ENCODE assay signal across 12 cellular contexts in genomic region chr1:160692390-160692789, GRCh38. TPM values are rescaled to one million over a fixed set of nuclear protein-coding genes. Genes with fewer than 3 reads are reported as not detected.
DNase-seq lines count a peak whose midpoint lies in the region; ATAC-seq and TF ChIP-seq lines count a peak whose summit lies in the region.
"Not testable (repeated sequence)": the region's sequence is repeated elsewhere in the genome, so short reads cannot be mapped to it uniquely, and the experiment has no call there.
"Had no signal": no experiment of that assay in that cellular context is flagged by ENCODE, and none has a peak within 500 bp of the region (broad histone marks: within the 10 kb centered on the region; RNA-seq: fewer than 3 reads in every experiment).

No MANE protein-coding gene starts in this region.

- H3K27ac Mint-ChIP-seq in T-cell: peak overlapping the region; percentile 87 to 89
- H3K27ac Mint-ChIP-seq in activated T-helper 2 cell treated with anti-CD3 and anti-CD28 coated beads, Interferon-gamma antibody, Interleukin-2, Interleukin-4, amounts not matched to agents 10 μg/mL and 5 μg/mL and 100 μg/mL, durations not matched to agents 14 hours and 24 hours and 36 hours: peak overlapping the region; percentile 4
- H3K27ac Mint-ChIP-seq in naive B cell: peak overlapping the region in 5 of 6 donors; percentile 6 to 88 (median 67)

- H3K27me3 Mint-ChIP-seq in T-cell; activated T-helper 2 cell treated with anti-CD3 and anti-CD28 coated beads, Interferon-gamma antibody, Interleukin-2, Interleukin-4, amounts not matched to agents 10 μg/mL and 5 μg/mL and 100 μg/mL, durations not matched to agents 14 hours and 24 hours and 36 hours (ENCODE audit: low read depth); naive B cell: not testable (repeated sequence)

- DNase-seq in A673 (ENCODE audit: low spot score) (peak; percentile 37), DMS53 treated with DMSO at 0.1 percent for 48 hours (lab: John Stamatoyannopoulos, UW; ENCODE audit: unreplicated experiment) (peak; percentile 29), HT-29 (ENCODE audit: low spot score) (peak; percentile 3), NCI-H82 (lab: John Stamatoyannopoulos, UW) (peak; percentile 63)
- DNase-seq in T-cell; activated T-helper 2 cell treated with anti-CD3 and anti-CD28 coated beads, Interferon-gamma antibody, Interleukin-2, Interleukin-4, amounts not matched to agents 10 μg/mL and 5 μg/mL and 100 μg/mL, durations not matched to agents 14 hours and 24 hours and 36 hours (ENCODE audit: low spot score); epithelial cell of proximal tubule (ENCODE audit: low read depth); naive B cell: not testable (repeated sequence)

- not testable (repeated sequence) for H3K9me3 ChIP-seq in A673 (ENCODE audit: low read depth, low read length, poor library complexity, severe bottlenecking)

- not testable (repeated sequence) for H3K4me3 ChIP-seq in A673 (ENCODE audit: low read depth, low read length, poor library complexity, severe bottlenecking); epithelial cell of proximal tubule (ENCODE audit: low read depth, low read length)

- TF ChIP-seq CTCF in A673 (conservative IDR thresholded peaks at IDR 0.05; ENCODE audit: low read depth, low read length): peak; percentile 43
- TF ChIP-seq CTCF in epithelial cell of proximal tubule (conservative IDR thresholded peaks at IDR 0.05; ENCODE audit: low read depth, low read length): peak; percentile 6

- not testable (repeated sequence) for H3K27me3 ChIP-seq in A673 (replicated peaks; ENCODE audit: insufficient read depth, low read depth, low read length, poor library complexity)

- H3K4me3 Mint-ChIP-seq in T-cell: peak overlapping the region in 1 of 3 donors; percentile 45
- H3K4me3 Mint-ChIP-seq in activated T-helper 2 cell treated with anti-CD3 and anti-CD28 coated beads, Interferon-gamma antibody, Interleukin-2, Interleukin-4, amounts not matched to agents 10 μg/mL and 5 μg/mL and 100 μg/mL, durations not matched to agents 14 hours and 24 hours and 36 hours (ENCODE audit: low read depth); naive B cell: not testable (repeated sequence)

- CTCF ChIA-PET in A673 (lab: Charles Lee): not testable (repeated sequence)
- CTCF ChIA-PET in T-cell (lab: Charles Lee): interaction anchor here in 1 of 2 donors (1.0 to 1.3 kb wide), 6 partner anchors 9 to 76 kb away, joined by 3 to 5 read pairs (median 4); no protein-coding TSS in a partner anchor

- not testable (repeated sequence) for BruUV-seq in A673 (replicated peaks; lab: Mats Ljungman, UMichigan)

- ATAC-seq in T-cell (replicated peaks in 1 of 4); naive B cell (ENCODE audit: low read depth in 2 of 2): not testable (repeated sequence)

- not testable (repeated sequence) for H3K9me3 Mint-ChIP-seq in T-cell; activated T-helper 2 cell treated with anti-CD3 and anti-CD28 coated beads, Interferon-gamma antibody, Interleukin-2, Interleukin-4, amounts not matched to agents 10 μg/mL and 5 μg/mL and 100 μg/mL, durations not matched to agents 14 hours and 24 hours and 36 hours; naive B cell

- intact Hi-C loops in A673 (cut with micrococcal nuclease; ENCODE audit: unreplicated experiment): loop anchor here (5.0 kb wide), 1 partner anchor 265 kb away; no protein-coding TSS in a partner anchor
- intact Hi-C loops in activated T-helper 2 cell treated with anti-CD3 and anti-CD28 coated beads, Interferon-gamma antibody, Interleukin-2, Interleukin-4, amounts not matched to agents 10 μg/mL and 5 μg/mL and 100 μg/mL, durations not matched to agents 14 hours and 24 hours and 36 hours (cut with micrococcal nuclease): not testable (repeated sequence)

- not testable (repeated sequence) for H3K36me3 ChIP-seq in A673 (ENCODE audit: insufficient read depth, low read length, poor library complexity, severe bottlenecking)

- H3K36me3 Mint-ChIP-seq in T-cell: peaks cover 28% of the 10 kb centered on the region
- peaks cover 54% of the 10 kb centered on the region for H3K36me3 Mint-ChIP-seq in activated T-helper 2 cell treated with anti-CD3 and anti-CD28 coated beads, Interferon-gamma antibody, Interleukin-2, Interleukin-4, amounts not matched to agents 10 μg/mL and 5 μg/mL and 100 μg/mL, durations not matched to agents 14 hours and 24 hours and 36 hours (ENCODE audit: low read depth)
- peaks cover 14 to 16% of the 10 kb centered on the region in 2 donors for H3K36me3 Mint-ChIP-seq in naive B cell

- not testable (repeated sequence) for H3K27ac ChIP-seq in A673 (ENCODE audit: low read depth, low read length, poor library complexity, severe bottlenecking)

- peaks cover 72 to 88% (median 85%) of the 10 kb centered on the region in 3 donors for H3K4me1 Mint-ChIP-seq in T-cell
- H3K4me1 Mint-ChIP-seq in activated T-helper 2 cell treated with anti-CD3 and anti-CD28 coated beads, Interferon-gamma antibody, Interleukin-2, Interleukin-4, amounts not matched to agents 10 μg/mL and 5 μg/mL and 100 μg/mL, durations not matched to agents 14 hours and 24 hours and 36 hours (ENCODE audit: low read depth): peaks cover 60% of the 10 kb centered on the region
- peaks cover 35 to 72% (median 37%) of the 10 kb centered on the region in 3 donors for H3K4me1 Mint-ChIP-seq in naive B cell

- not testable (repeated sequence) for H3K4me1 ChIP-seq in A673 (ENCODE audit: insufficient read depth, low read length, poor library complexity, severe bottlenecking)

- POLR2A ChIA-PET in A673 (lab: Charles Lee; ENCODE audit: low non-redundant PET); T-cell (lab: Charles Lee): not testable (repeated sequence)

RNA-seq across cellular contexts. Expression of gene CD48, which starts 19.2 kb away (rescaled TPM):
- total RNA-seq in A673 (2021): not detected in 2 replicates
- not detected in 2 replicates for total RNA-seq in HT-29 (2014; rRNA removed; shearing (Covaris generic))
- 100 to 1,000 TPM; 249 to 393 (median 273) TPM for total RNA-seq in T-cell
- total RNA-seq in activated T-helper 2 cell treated with anti-CD3 and anti-CD28 coated beads, Interferon-gamma antibody, Interleukin-2, Interleukin-4, amounts not matched to agents 10 μg/mL and 5 μg/mL and 100 μg/mL, durations not matched to agents 14 hours and 24 hours and 36 hours: 101 and 103 TPM in 2 replicates
- total RNA-seq in epithelial cell of proximal tubule: not detected in 2 replicates
- polyA plus RNA-seq in naive B cell (ENCODE audit: low read depth in 6 of 6): 100 to 1,000 TPM; 129 to 163 (median 153) TPM
- total RNA-seq: cardiac muscle cell, dermis blood vessel endothelial cell, GM23248, IMR-90 had no signal
- polyA plus RNA-seq: cardiac muscle cell, GM23248, IMR-90 had no signal

RNA-seq across cellular contexts. Expression of gene SLAMF1, which starts 45.5 kb away (rescaled TPM):
- total RNA-seq in A673 (2021) (1.1 and 2.2 TPM in 2 replicates), T-cell (10 to 100 TPM; 19.4 to 38.7 (median 30.7) TPM), epithelial cell of proximal tubule (not detected in 2 replicates)
- not detected in 2 replicates for total RNA-seq in HT-29 (2014; rRNA removed; shearing (Covaris generic))
- total RNA-seq in activated T-helper 2 cell treated with anti-CD3 and anti-CD28 coated beads, Interferon-gamma antibody, Interleukin-2, Interleukin-4, amounts not matched to agents 10 μg/mL and 5 μg/mL and 100 μg/mL, durations not matched to agents 14 hours and 24 hours and 36 hours: 74.6 and 78.8 TPM in 2 replicates
- 10 to 100 TPM; 18.9 to 36.6 (median 23.0) TPM for polyA plus RNA-seq in naive B cell (ENCODE audit: low read depth in 6 of 6)
- total RNA-seq: cardiac muscle cell, dermis blood vessel endothelial cell, GM23248, IMR-90 had no signal
- polyA plus RNA-seq: cardiac muscle cell, GM23248, IMR-90 had no signal

RNA-seq across cellular contexts. Expression of gene SLAMF7, which starts 46.7 kb away (rescaled TPM):
- total RNA-seq in A673 (2021) (not detected in 2 replicates), T-cell (10 to 100 TPM in 4 of 5 donors, 1 to 10 TPM in 1; 9.5 to 32.0 (median 25.5) TPM), epithelial cell of proximal tubule (0.06 TPM in 1 of 2 replicates, not detected in the other)
- not detected in 2 replicates for total RNA-seq in HT-29 (2014; rRNA removed; shearing (Covaris generic))
- 4.1 and 5.5 TPM in 2 replicates for total RNA-seq in activated T-helper 2 cell treated with anti-CD3 and anti-CD28 coated beads, Interferon-gamma antibody, Interleukin-2, Interleukin-4, amounts not matched to agents 10 μg/mL and 5 μg/mL and 100 μg/mL, durations not matched to agents 14 hours and 24 hours and 36 hours
- polyA plus RNA-seq in naive B cell (ENCODE audit: low read depth in 6 of 6): 1 to 10 TPM in 5 of 6 donors, not detected in 1; 1.2 to 5.3 (median 3.0) TPM
- total RNA-seq: cardiac muscle cell, dermis blood vessel endothelial cell, GM23248, IMR-90 had no signal
- polyA plus RNA-seq: cardiac muscle cell, GM23248, IMR-90 had no signal

Comparison
In these comparisons a context has a peak if more than half of its experiments do, and no peak if none do; other contexts are left out.
1. H3K27ac Mint-ChIP-seq: peak in every context shown above with its lines; median percentile 88 in T-cell; 67 in naive B cell; 4 in activated T-helper 2 cell treated with anti-CD3 and anti-CD28 coated beads, Interferon-gamma antibody, Interleukin-2, Interleukin-4, amounts not matched to agents 10 μg/mL and 5 μg/mL and 100 μg/mL, durations not matched to agents 14 hours and 24 hours and 36 hours.
2. RNA of gene CD48, which starts 19.2 kb away (total RNA-seq): 249 to 393 TPM in T-cell and 101 to 103 TPM in activated T-helper 2 cell treated with anti-CD3 and anti-CD28 coated beads, Interferon-gamma antibody, Interleukin-2, Interleukin-4, amounts not matched to agents 10 μg/mL and 5 μg/mL and 100 μg/mL, durations not matched to agents 14 hours and 24 hours and 36 hours; not detected in A673, not detected in HT-29 and not detected in epithelial cell of proximal tubule; every median in the first group is over 100 times any median in the second.